8 cellular contexts compared by ENCODE assay signal in the genomic region with DNA sequence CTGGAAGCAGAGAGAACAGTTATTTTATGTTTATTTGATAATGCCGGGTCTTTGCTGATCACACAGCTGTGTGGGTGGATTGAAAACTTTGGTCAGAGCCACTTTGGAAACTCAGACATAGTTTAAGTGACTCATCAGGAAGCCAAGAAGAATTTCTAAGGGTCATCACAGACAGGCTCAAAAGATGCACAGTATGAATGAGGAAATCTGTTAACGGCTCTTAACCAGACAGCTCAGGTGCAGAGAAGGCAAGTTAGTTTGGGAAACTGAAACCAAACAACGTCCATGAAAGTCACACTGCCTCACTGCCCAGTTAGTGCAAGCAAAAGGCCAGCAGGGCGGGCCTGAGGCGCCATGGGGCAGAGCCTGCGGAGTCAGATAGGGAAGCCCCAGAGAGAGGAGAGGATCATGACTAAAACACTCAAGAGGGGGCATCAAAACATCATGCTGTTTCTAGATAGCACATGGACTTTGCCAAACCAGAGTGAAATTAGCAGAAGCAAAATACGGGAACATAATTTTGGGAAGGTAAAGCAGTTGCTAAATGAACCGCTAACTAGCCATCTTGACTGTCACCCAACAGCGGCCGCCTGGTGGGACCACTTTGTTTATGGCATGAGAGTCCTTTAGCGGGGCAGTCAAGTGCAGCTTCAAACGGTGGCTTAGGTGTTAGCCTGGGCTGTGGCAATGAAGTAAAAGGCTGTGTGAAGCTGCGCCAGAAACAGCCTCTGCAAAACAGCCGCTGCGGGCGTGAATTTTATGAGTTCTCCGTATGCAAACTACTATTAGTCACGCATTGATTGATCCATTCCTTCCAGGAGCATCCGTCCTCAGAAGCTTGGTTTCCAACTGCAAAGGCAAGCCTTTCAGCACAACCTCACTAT.
DNase-seq lines count a peak whose midpoint lies in the region; ATAC-seq and TF ChIP-seq lines count a peak whose summit lies in the region.

No MANE protein-coding gene starts in this region.

- ATAC-seq in SK-N-SH treated with all-trans-retinoic acid at 6 μM for 48 hours (peak; percentile 57), foreskin keratinocyte (peak; percentile 62), HG03342 (IDR thresholded peaks at IDR 0.05; ENCODE audit: unreplicated experiment) (no peak)

- peak overlapping the region; percentile 86 for H3K27ac ChIP-seq in 22Rv1
- H3K27ac ChIP-seq in HEK293 (ENCODE audit: extremely low read depth, low read depth, low read length): no peak overlapping the region
- no peak overlapping the region for H3K27ac ChIP-seq in foreskin keratinocyte

- peaks cover 28% of the 10 kb centered on the region for H3K4me1 Mint-ChIP-seq in CD14-positive monocyte

- TF ChIP-seq CTCF in 22Rv1 (IDR thresholded peaks at IDR 0.05): no peak
- no peak for TF ChIP-seq CTCF in HEK293 (tag by site-specific recombination; IDR thresholded peaks at IDR 0.05)
- TF ChIP-seq CTCF in foreskin keratinocyte (conservative IDR thresholded peaks at IDR 0.05): no peak
- no peak for TF ChIP-seq CTCF in CD14-positive monocyte (IDR thresholded peaks at IDR 0.05)
- no peak for TF ChIP-seq CTCF in GM10266 (IDR thresholded peaks at IDR 0.05; ENCODE audit: control insufficient read depth, insufficient read depth, low read depth, missing control alignments)

- peak; percentile 58 to 69 for DNase-seq in foreskin keratinocyte
- DNase-seq in CD14-positive monocyte (ENCODE audit: low spot score): no peak
- DNase-seq in HUDEP-2 (lab: John Stamatoyannopoulos, UW; ENCODE audit: unreplicated experiment in 76 of 76): no peak
- DNase-seq in GM10266 (ENCODE audit: extremely low spot score): no peak

- no peaks in the 10 kb centered on the region for H3K9me3 ChIP-seq in HEK293 (ENCODE audit: control insufficient read depth, insufficient read depth, low read depth, low read length)

- peaks cover 0 to 5% (median 2%) of the 10 kb centered on the region in 7 donors for H3K9me3 Mint-ChIP-seq in CD14-positive monocyte

- intact Hi-C loops in CD14-positive monocyte (cut with micrococcal nuclease): no loop called here

- no peaks in the 10 kb centered on the region for H3K36me3 Mint-ChIP-seq in CD14-positive monocyte

- CTCF ChIA-PET in HEK293 (lab: Yijun Ruan, JAX): no interaction called here

- peaks cover 0 to 3% of the 10 kb centered on the region in 2 experiments; a peak in 1 of 3 replicates for H3K36me3 ChIP-seq in HEK293 (ENCODE audit: control insufficient read depth in 2 of 2, insufficient read depth in 1 of 2, low read length in 2 of 2)

- no peaks in the 10 kb centered on the region for H3K27me3 ChIP-seq in foreskin keratinocyte

- H3K27ac Mint-ChIP-seq in CD14-positive monocyte: no peak overlapping the region

- H3K27me3 Mint-ChIP-seq in CD14-positive monocyte (ENCODE audit: low read depth in 3 of 3): no peaks in the 10 kb centered on the region

- H3K4me3 Mint-ChIP-seq in CD14-positive monocyte: no peak overlapping the region

- POLR2A ChIA-PET in HEK293 (lab: Yijun Ruan, JAX): no interaction called here

- no peak overlapping the region for H3K4me3 ChIP-seq in HEK293 (ENCODE audit: low read depth, low read length)

- H3K4me1 ChIP-seq in HEK293 (ENCODE audit: control insufficient read depth, insufficient read depth, low read length) (peaks cover 6% of the 10 kb centered on the region; the same call in 1 of the 2 replicates), foreskin keratinocyte (peaks cover 18% of the 10 kb centered on the region)

TF ChIP-seq in HEK293, 187 proteins besides CTCF, POLR2A, EP300 and RAD21:
- TF ChIP-seq ZIC2 (tag by site-specific recombination; IDR thresholded peaks at IDR 0.05) (peak; percentile 68), ZNF114 (tag by site-specific recombination; IDR thresholded peaks at IDR 0.05) (no peak), ZNF341 (tag by site-specific recombination; IDR thresholded peaks at IDR 0.05; ENCODE audit: low read depth) (no peak)

TF ChIP-seq in SK-N-SH treated with all-trans-retinoic acid at 6 μM for 48 hours, 23 proteins besides CTCF, POLR2A, EP300 and RAD21:
- no peak for TF ChIP-seq SNAI2 (CRISPR knock-in tag; IDR thresholded peaks at IDR 0.05)
- TF ChIP-seq ISL1 (CRISPR knock-in tag; IDR thresholded peaks at IDR 0.05): peak; percentile 31; the same call in 1 of the 2 replicates
TF ChIP-seq in SK-N-SH treated with all-trans-retinoic acid at 6 μM for 48 hours: peak in this region for 1.

Comparison
In these comparisons a context has a peak if more than half of its experiments do, and no peak if none do; other contexts are left out.
1. DNase-seq: peak in foreskin keratinocyte (2 of 2); none in CD14-positive monocyte (single experiment), HUDEP-2 (0 of 76) and GM10266 (single experiment).